In the genomic region with DNA sequence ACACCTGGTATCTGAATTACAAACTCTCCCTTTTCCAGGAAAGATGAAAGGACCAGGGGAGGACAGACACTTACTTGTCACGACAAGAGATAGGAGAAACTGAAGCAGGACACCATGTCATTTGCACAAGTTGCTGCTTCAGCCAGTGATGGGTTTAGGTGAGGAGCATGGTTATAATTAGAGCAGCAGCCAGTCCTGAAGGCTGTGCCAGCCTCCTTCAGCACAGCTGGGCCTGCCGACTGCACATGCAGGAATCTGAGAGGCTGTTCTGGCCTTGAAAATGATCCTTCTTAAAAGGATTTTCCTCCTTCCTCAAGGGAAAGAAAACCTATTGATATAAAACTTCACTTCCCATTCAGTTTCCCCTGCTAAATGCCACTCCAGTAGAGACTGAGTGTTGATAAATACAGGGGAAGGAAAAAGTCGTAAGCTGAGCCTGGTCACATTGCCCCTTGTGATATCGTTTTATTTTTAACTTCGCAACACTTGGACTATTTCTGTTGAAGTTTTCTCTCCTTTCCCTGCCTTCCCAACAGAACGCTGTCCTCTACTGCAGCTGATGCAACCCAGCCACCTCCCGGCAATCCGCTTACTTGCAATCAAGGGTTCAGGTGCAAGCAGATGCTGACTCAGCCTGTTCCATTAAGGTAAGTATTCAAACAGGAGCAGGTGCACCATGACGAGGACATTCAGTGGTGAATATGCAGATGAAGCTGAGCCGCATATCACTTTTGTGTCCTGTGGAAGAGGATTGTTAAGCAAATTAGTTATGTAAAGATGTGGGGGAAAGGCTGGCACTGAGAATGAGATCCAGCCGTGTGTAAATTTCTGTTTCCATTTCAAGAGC, we compare ENCODE assay signal across 10 cellular contexts. TPM values are rescaled to one million over a fixed set of nuclear protein-coding genes. Genes with fewer than 3 reads are reported as not detected.
DNase-seq lines count a peak whose midpoint lies in the region; ATAC-seq, FAIRE-seq and TF ChIP-seq lines count a peak whose summit lies in the region.
"Had no signal": no experiment of that assay in that cellular context is flagged by ENCODE, and none has a peak within 500 bp of the region (broad histone marks: within the 10 kb centered on the region; RNA-seq: fewer than 3 reads in every experiment).

Gene FBXO40, plus strand, starts transcription at position 524 of the 847 bp plus-strand sequence. CDS start 27,197 bp downstream, outside the sequence.

- TF ChIP-seq CTCF in astrocyte (IDR thresholded peaks at IDR 0.05; ENCODE audit: insufficient read depth, low read depth, low read length) (no peak), liver (IDR thresholded peaks at IDR 0.05; ENCODE audit: low read depth, low read length, missing input control) (no peak), adrenal gland (IDR thresholded peaks at IDR 0.05) (no peak)

- H3K79me2 ChIP-seq in astrocyte (ENCODE audit: insufficient read depth, low read length): no peaks in the 10 kb centered on the region

- no peaks in the 10 kb centered on the region for H3K9me3 ChIP-seq in HUES64 (ENCODE audit: insufficient read depth, low read depth, low read length)
- no peaks in the 10 kb centered on the region for H3K9me3 ChIP-seq in astrocyte (ENCODE audit: insufficient read depth, low read depth, low read length)
- H3K9me3 ChIP-seq in liver (ENCODE audit: control insufficient read depth in 4 of 4, low read length in 3 of 4): no peaks in the 10 kb centered on the region
- no peaks in the 10 kb centered on the region for H3K9me3 ChIP-seq in adrenal gland (replicated peaks in 1 of 3)

- DNase-seq in astrocyte (ENCODE audit: low read depth) (no peak), dermis blood vessel endothelial cell (no peak), adrenal gland (no peak)
- no peak for DNase-seq in effector memory CD8-positive, alpha-beta T cell
- DNase-seq in effector CD8-positive, alpha-beta T cell (lab: John Stamatoyannopoulos, UW): no peak

- no peaks in the 10 kb centered on the region for H3K4me1 Mint-ChIP-seq in astrocyte (ENCODE audit: low read depth, unreplicated experiment)
- no peaks in the 10 kb centered on the region for H3K4me1 Mint-ChIP-seq in effector memory CD8-positive, alpha-beta T cell (ENCODE audit: low read depth in 2 of 2)

- H3K4me3 ChIP-seq in HUES64 (ENCODE audit: low read length): 0 out of 2 replicates have a peak within 1 kb of the TSS, but pooled peaks have one; percentile 5
- no peak within 1 kb of the TSS for H3K4me3 ChIP-seq in astrocyte (ENCODE audit: insufficient read depth, low read depth, low read length)
- H3K4me3 ChIP-seq in liver (ENCODE audit: low read depth in 1 of 3, low read length in 3 of 3): no peak within 1 kb of the TSS
- no peak within 1 kb of the TSS for H3K4me3 ChIP-seq in adrenal gland

- H3K4me3 Mint-ChIP-seq in astrocyte (ENCODE audit: unreplicated experiment): no peak within 1 kb of the TSS
- no peak within 1 kb of the TSS for H3K4me3 Mint-ChIP-seq in effector memory CD8-positive, alpha-beta T cell

- peak within 1 kb of the TSS; percentile 98 for H3K27ac ChIP-seq in HUES64 (ENCODE audit: low read depth, low read length)
- no peak within 1 kb of the TSS for H3K27ac ChIP-seq in astrocyte (ENCODE audit: low read depth, low read length)
- no peak within 1 kb of the TSS for H3K27ac ChIP-seq in liver (ENCODE audit: low read depth in 1 of 2, low read length in 2 of 2)
- no peak within 1 kb of the TSS for H3K27ac ChIP-seq in adrenal gland

- H3K4me1 ChIP-seq in HUES64 (ENCODE audit: insufficient read depth, low read length) (peaks cover 21% of the 10 kb centered on the region), astrocyte (ENCODE audit: insufficient read depth, low read length) (no peaks in the 10 kb centered on the region), liver (ENCODE audit: control insufficient read depth in 4 of 4, insufficient read depth in 4 of 4, low read length in 3 of 4) (peaks cover 5 to 24% (median 22%) of the 10 kb centered on the region in 4 donors), adrenal gland (replicated peaks in 1 of 2) (peaks cover 0 to 3% of the 10 kb centered on the region in 2 donors)

- intact Hi-C loops in adrenal gland (cut with DNase I): no loop called here

- TF ChIP-seq RAD21 in liver (IDR thresholded peaks at IDR 0.05): peak; percentile 66 to 71

- FAIRE-seq in astrocyte (lab: Jason Lieb, UNC): no peak
- FAIRE-seq: G401.6 had no signal

- H3K36me3 ChIP-seq in HUES64 (ENCODE audit: insufficient read depth, low read length): no peaks in the 10 kb centered on the region
- H3K36me3 ChIP-seq in astrocyte (ENCODE audit: insufficient read depth, low read length): no peaks in the 10 kb centered on the region
- H3K36me3 ChIP-seq in liver (ENCODE audit: control insufficient read depth in 4 of 4, insufficient read depth in 3 of 4, low read depth in 1 of 4, low read length in 3 of 4): no peaks in the 10 kb centered on the region
- no peaks in the 10 kb centered on the region for H3K36me3 ChIP-seq in adrenal gland (replicated peaks in 1 of 2)

- peak; percentile 64 for ATAC-seq in GM18517 (IDR thresholded peaks at IDR 0.05; ENCODE audit: unreplicated experiment)
- ATAC-seq in effector memory CD8-positive, alpha-beta T cell (replicated peaks): no peak

- H2AFZ ChIP-seq in astrocyte (ENCODE audit: low read depth, low read length): no peak within 1 kb of the TSS

- no peak for TF ChIP-seq POLR2A in adrenal gland (IDR thresholded peaks at IDR 0.05)

- 24% methylated on average over 11 of the region's 11 CpGs for WGBS in HUES64
- WGBS in liver: 35% methylated on average over 11 of the region's 11 CpGs
- 65 to 69% (median 65%) methylated on average over 11 of the region's 11 CpGs for WGBS in adrenal gland, 4 donors

- H3K36me3 Mint-ChIP-seq in astrocyte (ENCODE audit: low read depth, unreplicated experiment): no peaks in the 10 kb centered on the region
- H3K36me3 Mint-ChIP-seq in effector memory CD8-positive, alpha-beta T cell (ENCODE audit: insufficient read depth): peaks cover 2% of the 10 kb centered on the region

- peak within 1 kb of the TSS; percentile 13 for H3K27ac Mint-ChIP-seq in astrocyte (ENCODE audit: unreplicated experiment)
- H3K27ac Mint-ChIP-seq in effector memory CD8-positive, alpha-beta T cell: no peak within 1 kb of the TSS

- no peak within 1 kb of the TSS for H3K4me2 ChIP-seq in astrocyte (ENCODE audit: low read length)

- H3K27me3 ChIP-seq in HUES64 (ENCODE audit: insufficient read depth, low read length): no peaks in the 10 kb centered on the region
- H3K27me3 ChIP-seq in astrocyte (ENCODE audit: insufficient read depth, low read length): peaks cover 3% of the 10 kb centered on the region
- no peaks in the 10 kb centered on the region for H3K27me3 ChIP-seq in liver (ENCODE audit: control insufficient read depth in 4 of 4, insufficient read depth in 4 of 4, low read length in 3 of 4)
- H3K27me3 ChIP-seq in adrenal gland: no peaks in the 10 kb centered on the region

- no peaks in the 10 kb centered on the region for H3K9me3 Mint-ChIP-seq in astrocyte (ENCODE audit: unreplicated experiment)
- H3K9me3 Mint-ChIP-seq in effector memory CD8-positive, alpha-beta T cell: no peaks in the 10 kb centered on the region

- peaks cover 17% of the 10 kb centered on the region for H3K27me3 Mint-ChIP-seq in astrocyte (ENCODE audit: low read depth, unreplicated experiment)
- H3K27me3 Mint-ChIP-seq in effector memory CD8-positive, alpha-beta T cell: no peaks in the 10 kb centered on the region

- no peaks in the 10 kb centered on the region for H4K20me1 ChIP-seq in astrocyte (ENCODE audit: insufficient read depth, low read length)

- H3K9ac ChIP-seq in HUES64 (ENCODE audit: low read depth, low read length) (peak within 1 kb of the TSS; percentile 73), astrocyte (ENCODE audit: low read length) (no peak within 1 kb of the TSS), liver (ENCODE audit: low read depth in 1 of 2, low read length in 2 of 2) (no peak within 1 kb of the TSS)

TF ChIP-seq in liver, 16 proteins besides CTCF, POLR2A, EP300 and RAD21 (continues in another document):
- TF ChIP-seq TAF1 (conservative IDR thresholded peaks at IDR 0.05): no peak
- no peak for TF ChIP-seq REST (IDR thresholded peaks at IDR 0.05)
- TF ChIP-seq, protein P1, sequence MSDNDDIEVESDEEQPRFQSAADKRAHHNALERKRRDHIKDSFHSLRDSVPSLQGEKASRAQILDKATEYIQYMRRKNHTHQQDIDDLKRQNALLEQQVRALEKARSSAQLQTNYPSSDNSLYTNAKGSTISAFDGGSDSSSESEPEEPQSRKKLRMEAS (IDR thresholded peaks at IDR 0.05): no peak
- TF ChIP-seq NR2F2 (IDR thresholded peaks at IDR 0.05): no peak
- TF ChIP-seq FOXA1 (IDR thresholded peaks at IDR 0.05): no peak
- TF ChIP-seq FOXA2 (IDR thresholded peaks at IDR 0.05): no peak
- no peak for TF ChIP-seq HNF4G (IDR thresholded peaks at IDR 0.05)
- TF ChIP-seq RXRA (IDR thresholded peaks at IDR 0.05): peak; percentile 64 to 68
- TF ChIP-seq HNF4A (conservative IDR thresholded peaks at IDR 0.05): peak; percentile 34 to 45
- no peak for TF ChIP-seq JUND (IDR thresholded peaks at IDR 0.05)

RNA-seq across cellular contexts. Expression of gene FBXO40, which starts in this region (rescaled TPM):
- 0.05 TPM for polyA plus RNA-seq in HUES64 (2013, experiment 1 of 2)
- polyA plus RNA-seq in HUES64 (2013, experiment 2 of 2): not detected
- total RNA-seq in astrocyte (not detected in 2 replicates), liver (under 1 TPM; 0.05 to 0.08 TPM), dermis blood vessel endothelial cell (not detected in 2 replicates), adrenal gland (under 1 TPM in 3 of 8 donors, not detected in 5; 0.04 to 0.10 (median 0.09) TPM)
- polyA plus RNA-seq in liver (not detected), adrenal gland (under 1 TPM; under 0.01 to 0.26 (median 0.08) TPM)
- polyA plus RNA-seq: esophagus had no signal
